Comparison of ENCODE assay signal across 10 cellular contexts in the genomic region with DNA sequence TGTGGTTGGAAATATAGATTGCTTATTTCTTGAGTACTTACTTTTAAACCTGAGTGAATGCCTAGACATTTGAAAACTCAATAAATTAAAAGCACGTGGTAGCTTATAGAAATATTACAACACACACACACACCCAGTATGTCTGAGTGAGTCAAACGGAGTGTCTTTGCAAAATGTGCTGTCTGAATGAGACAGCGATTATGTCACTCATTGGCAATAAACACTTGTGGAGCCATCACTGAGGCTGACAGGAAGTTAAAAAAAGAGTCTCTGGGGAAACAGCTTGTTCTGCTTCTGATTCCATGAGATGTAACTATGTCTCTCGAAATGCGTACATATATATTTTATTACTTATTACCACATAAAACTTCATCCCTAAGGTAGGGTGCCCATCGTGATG. TPM values are rescaled to one million over a fixed set of nuclear protein-coding genes. Genes with fewer than 3 reads are reported as not detected.
DNase-seq lines count a peak whose midpoint lies in the region; ATAC-seq and TF ChIP-seq lines count a peak whose summit lies in the region.
"Had no signal": no experiment of that assay in that cellular context is flagged by ENCODE, and none has a peak within 500 bp of the region (broad histone marks: within the 10 kb centered on the region; RNA-seq: fewer than 3 reads in every experiment).

No MANE protein-coding gene starts in this region.

- TF ChIP-seq POLR2A in IMR-90 (IDR thresholded peaks at IDR 0.05; ENCODE audit: low read depth, low read length), result no peak
- no peak for TF ChIP-seq POLR2A in breast epithelium (IDR thresholded peaks at IDR 0.05)

- no peaks in the 10 kb centered on the region for H3K9me3 Mint-ChIP-seq in CD14-positive monocyte
- H3K9me3 Mint-ChIP-seq in naive B cell, result peaks cover 0 to 2% (median 0%) of the 10 kb centered on the region in 7 donors
- H3K9me3 Mint-ChIP-seq in nephron progenitor cell, result no peaks in the 10 kb centered on the region
- H3K9me3 Mint-ChIP-seq: activated naive CD8-positive, alpha-beta T cell treated with anti-CD3 and anti-CD28 coated beads, Interleukin-2, amount 10 ng/mL, durations not matched to agents 7 days and 5 days had no signal

- H3K4me3 Mint-ChIP-seq in CD14-positive monocyte (no peak overlapping the region), naive B cell (peak overlapping the region in 4 of 8 donors; percentile 11 to 38 (median 15)), nephron progenitor cell (no peak overlapping the region)
- H3K4me3 Mint-ChIP-seq: activated naive CD8-positive, alpha-beta T cell treated with anti-CD3 and anti-CD28 coated beads, Interleukin-2, amount 10 ng/mL, durations not matched to agents 7 days and 5 days had no signal

- in situ Hi-C loops in IMR-90 (cut with MboI; ENCODE audit: low sequenced_read_pairs), result loop anchor here (5.0 kb wide), 1 partner anchor 317 kb away; no protein-coding TSS in a partner anchor

- H3K4me2 ChIP-seq in IMR-90 (ENCODE audit: low read depth, low read length), result no peak overlapping the region

- no peak overlapping the region for H3K18ac ChIP-seq in IMR-90 (ENCODE audit: low read depth, low read length)

- H4K5ac ChIP-seq in IMR-90 (ENCODE audit: low read depth, low read length), result no peak overlapping the region

- peaks cover 37% of the 10 kb centered on the region for H3K4me1 Mint-ChIP-seq in CD14-positive monocyte
- H3K4me1 Mint-ChIP-seq in naive B cell, result peaks cover 14 to 19% (median 18%) of the 10 kb centered on the region in 3 donors
- H3K4me1 Mint-ChIP-seq in nephron progenitor cell, result peaks cover 21% of the 10 kb centered on the region

- H3K4ac ChIP-seq in IMR-90 (ENCODE audit: low read depth, low read length), result no peak overlapping the region

- no peak overlapping the region for H2AFZ ChIP-seq in IMR-90 (replicated peaks; ENCODE audit: low read length, poor library complexity)

- 0 out of 2 replicates have a peak, but pooled peaks cover 2% of the 10 kb centered on the region for H3K27me3 ChIP-seq in IMR-90 (ENCODE audit: control insufficient read depth, insufficient read depth, low read length)
- no peaks in the 10 kb centered on the region for H3K27me3 ChIP-seq in breast epithelium
- no peaks in the 10 kb centered on the region for H3K27me3 ChIP-seq in WERI-Rb-1 (ENCODE audit: insufficient read depth, low read depth, severe bottlenecking)
- H3K27me3 ChIP-seq: SJSA1 had no signal

- DNase-seq in CD14-positive monocyte (ENCODE audit: low spot score) (peak; percentile 80), IMR-90 (peak; percentile 72), breast epithelium (ENCODE audit: low spot score in 2 of 2) (no peak), naive B cell (peak; percentile 58), nephron progenitor cell (no peak), NCI-H526 treated with DMSO at 0.1 percent for 48 hours (lab: John Stamatoyannopoulos, UW) (no peak), WERI-Rb-1 (no peak), COLO829 (ENCODE audit: low spot score) (no peak)
- DNase-seq: activated naive CD8-positive, alpha-beta T cell treated with anti-CD3 and anti-CD28 coated beads, Interleukin-2, amount 10 ng/mL, durations not matched to agents 7 days and 5 days had no signal

- H3K27ac Mint-ChIP-seq in CD14-positive monocyte, result peak overlapping the region; percentile 96 to 98 (median 97)
- H3K27ac Mint-ChIP-seq in naive B cell, result peak overlapping the region; percentile 26 to 88 (median 70)
- H3K27ac Mint-ChIP-seq in nephron progenitor cell, result no peak overlapping the region
- H3K27ac Mint-ChIP-seq: activated naive CD8-positive, alpha-beta T cell treated with anti-CD3 and anti-CD28 coated beads, Interleukin-2, amount 10 ng/mL, durations not matched to agents 7 days and 5 days had no signal

- H3K23ac ChIP-seq in IMR-90 (ENCODE audit: low read depth, low read length), result no peak overlapping the region

- no peaks in the 10 kb centered on the region for H3K79me1 ChIP-seq in IMR-90 (ENCODE audit: low read depth in 1 of 2, low read length in 2 of 2)

- TF ChIP-seq CTCF in CD14-positive monocyte (IDR thresholded peaks at IDR 0.05), result no peak
- no peak for TF ChIP-seq CTCF in IMR-90 (conservative IDR thresholded peaks at IDR 0.05; ENCODE audit: low read depth, low read length)
- TF ChIP-seq CTCF in breast epithelium (IDR thresholded peaks at IDR 0.05), result no peak
- no peak for TF ChIP-seq CTCF in nephron progenitor cell (IDR thresholded peaks at IDR 0.05)
- TF ChIP-seq CTCF in WERI-Rb-1 (IDR thresholded peaks at IDR 0.05; ENCODE audit: low read depth, low read length), result no peak

- no peak overlapping the region for H2BK15ac ChIP-seq in IMR-90 (ENCODE audit: low read depth, low read length)

- H3K27ac ChIP-seq in IMR-90 (ENCODE audit: insufficient read depth, low read length), result no peak overlapping the region
- H3K27ac ChIP-seq in breast epithelium, result peak overlapping the region; percentile 54 to 66
- no peak overlapping the region for H3K27ac ChIP-seq in WERI-Rb-1
- H3K27ac ChIP-seq: SJSA1 had no signal

- ATAC-seq in IMR-90 (ENCODE audit: low read depth), result peak; percentile 11; the same call in 1 of the 2 replicates
- peak; percentile 93 to 94 for ATAC-seq in naive B cell (ENCODE audit: low read depth in 2 of 2)

- WGBS in IMR-90 (ENCODE audit: extremely low coverage in 2 of 2, insufficient read length in 1 of 2), 2 experiments, result no CpG with 5 or more reads among the region's 6 CpGs

- H3K36me3 ChIP-seq in IMR-90 (ENCODE audit: control insufficient read depth, insufficient read depth, low read length) (no peaks in the 10 kb centered on the region; the same call in 1 of the 2 replicates), breast epithelium (no peaks in the 10 kb centered on the region), WERI-Rb-1 (no peaks in the 10 kb centered on the region)
- H3K36me3 ChIP-seq: SJSA1 had no signal

- no peak overlapping the region for H3K4me3 ChIP-seq in IMR-90 (ENCODE audit: insufficient read depth, low read depth, low read length)
- no peak overlapping the region for H3K4me3 ChIP-seq in breast epithelium
- no peak overlapping the region for H3K4me3 ChIP-seq in WERI-Rb-1 (ENCODE audit: low read depth, low read length)
- H3K4me3 ChIP-seq: SJSA1 had no signal

- peaks cover 0 to 2% of the 10 kb centered on the region in 2 donors for H3K36me3 Mint-ChIP-seq in CD14-positive monocyte
- H3K36me3 Mint-ChIP-seq in naive B cell, result no peaks in the 10 kb centered on the region
- no peaks in the 10 kb centered on the region for H3K36me3 Mint-ChIP-seq in nephron progenitor cell (ENCODE audit: low read depth)
- H3K36me3 Mint-ChIP-seq: activated naive CD8-positive, alpha-beta T cell treated with anti-CD3 and anti-CD28 coated beads, Interleukin-2, amount 10 ng/mL, durations not matched to agents 7 days and 5 days had no signal

- H3K9me3 ChIP-seq in IMR-90 (ENCODE audit: control insufficient read depth, insufficient read depth, low read length) (no peaks in the 10 kb centered on the region), breast epithelium (no peaks in the 10 kb centered on the region), WERI-Rb-1 (ENCODE audit: severe bottlenecking) (no peaks in the 10 kb centered on the region)
- H3K9me3 ChIP-seq: SJSA1 had no signal

- BruUV-seq in IMR-90 (replicated peaks; lab: Mats Ljungman, UMichigan), result no TSS peak

- TF ChIP-seq RAD21 in IMR-90 (IDR thresholded peaks at IDR 0.05; ENCODE audit: low read length), result no peak

- H3K9me1 ChIP-seq in IMR-90 (ENCODE audit: insufficient read depth, low read length), result no peaks in the 10 kb centered on the region

- no peaks in the 10 kb centered on the region for H4K20me1 ChIP-seq in IMR-90 (ENCODE audit: insufficient read depth, low read length)

- no peak overlapping the region for H2BK120ac ChIP-seq in IMR-90 (ENCODE audit: low read depth, low read length)

- H2AK5ac ChIP-seq in IMR-90 (ENCODE audit: low read depth, low read length), result no peak overlapping the region

- CTCF ChIA-PET in IMR-90 (lab: Yijun Ruan, JAX), result interaction anchor here (1.0 to 1.2 kb wide), 3 partner anchors 9 to 73 kb away, joined by 3 to 4 read pairs (median 4); no protein-coding TSS in a partner anchor

- H3K56ac ChIP-seq in IMR-90 (ENCODE audit: extremely low read depth, insufficient read depth, low read length), result no peak overlapping the region

- no peak overlapping the region for H3K14ac ChIP-seq in IMR-90 (replicated peaks; ENCODE audit: low read depth, low read length)

- H3K4me1 ChIP-seq in IMR-90 (ENCODE audit: control insufficient read depth, insufficient read depth, low read length), result no peaks in the 10 kb centered on the region
- H3K4me1 ChIP-seq in breast epithelium, result no peaks in the 10 kb centered on the region
- H3K4me1 ChIP-seq: SJSA1 had no signal

- no peak overlapping the region for H4K8ac ChIP-seq in IMR-90 (ENCODE audit: low read depth in 2 of 2, low read length in 2 of 2)

- no peak overlapping the region for H2BK20ac ChIP-seq in IMR-90 (ENCODE audit: low read depth, low read length)

- H2AK9ac ChIP-seq in IMR-90 (replicated peaks; ENCODE audit: low read depth, low read length, poor library complexity), result no peak overlapping the region

- intact Hi-C loops in CD14-positive monocyte (cut with micrococcal nuclease) (loop anchor here in 1 of 2 donors (10.0 kb wide), 1 partner anchor 730 kb away; a partner anchor contains a TSS), IMR-90 (cut with micrococcal nuclease) (no loop called here), breast epithelium (cut with DNase I; ENCODE audit: low total_unique reads) (no loop called here)

- H3K27me3 Mint-ChIP-seq in CD14-positive monocyte (ENCODE audit: low read depth in 3 of 3) (peaks cover 0 to 2% (median 0%) of the 10 kb centered on the region in 3 donors), naive B cell (no peaks in the 10 kb centered on the region), nephron progenitor cell (ENCODE audit: low read depth, poor library complexity) (peaks cover 5% of the 10 kb centered on the region)

- no peak overlapping the region for H2BK5ac ChIP-seq in IMR-90 (ENCODE audit: low read depth, low read length, poor library complexity, severe bottlenecking)

- POLR2A ChIA-PET in IMR-90 (lab: Charles Lee; ENCODE audit: unreplicated experiment), result interaction anchor here (0.7 kb wide), 1 partner anchor 526 kb away, joined by 4 read pairs; no protein-coding TSS in a partner anchor

- dilution Hi-C loops in IMR-90 (cut with HindIII; ENCODE audit: low sequenced_read_pairs, unreplicated experiment), result no loop called here

- H4K91ac ChIP-seq in IMR-90 (ENCODE audit: insufficient read depth, low read depth, low read length), result no peak overlapping the region

- no peak overlapping the region for H3K9ac ChIP-seq in IMR-90 (ENCODE audit: low read depth, low read length)

RNA-seq across cellular contexts. Expression of a gene that starts 22.3 kb away (rescaled TPM):
- polyA plus RNA-seq in CD14-positive monocyte, result 10 to 100 TPM; 26.7 to 48.8 TPM
- total RNA-seq in IMR-90 (2012; rRNA removed), result 31.5 and 41.1 TPM in 2 replicates
- 14.3 and 16.2 TPM in 2 replicates for polyA plus RNA-seq in IMR-90 (2012; rRNA removed)
- 3.5 and 5.8 TPM in 2 replicates for polyA plus RNA-seq in IMR-90 (2012; cell fraction: cytosol; rRNA removed)
- polyA plus RNA-seq in IMR-90 (2012; cell fraction: nucleus; rRNA removed; ENCODE audit: low replicate concordance), result 3.2 and 8.5 TPM in 2 replicates
- total RNA-seq in breast epithelium, result 10 to 100 TPM; 34.1 to 61.5 (median 35.7) TPM
- 10 to 100 TPM; 36.6 to 89.8 (median 71.6) TPM for polyA plus RNA-seq in naive B cell (ENCODE audit: low read depth in 6 of 6)

RNA-seq across cellular contexts. Expression of a gene that starts 32.2 kb away (rescaled TPM):
- polyA plus RNA-seq in CD14-positive monocyte (not detected), IMR-90 (2012; rRNA removed) (not detected in 2 replicates), naive B cell (ENCODE audit: low read depth in 6 of 6) (not detected)
- total RNA-seq in IMR-90 (2012; rRNA removed) (not detected in 2 replicates), breast epithelium (10 to 100 TPM in 2 of 3 donors, not detected in 1; 12.6 to 17.4 TPM)
- polyA plus RNA-seq in IMR-90 (2012; cell fraction: cytosol; rRNA removed), result not detected in 2 replicates
- polyA plus RNA-seq in IMR-90 (2012; cell fraction: nucleus; rRNA removed; ENCODE audit: low replicate concordance), result not detected in 2 replicates
- total RNA-seq: activated naive CD8-positive, alpha-beta T cell treated with anti-CD3 and anti-CD28 coated beads, Interleukin-2, amount 10 ng/mL, durations not matched to agents 7 days and 5 days; SJSA1 had no signal

Comparison
In these comparisons a context has a peak if more than half of its experiments do, and no peak if none do; other contexts are left out.
1. DNase-seq: peak in CD14-positive monocyte (single experiment), IMR-90 (single experiment) and naive B cell (single experiment); none in breast epithelium (0 of 2), nephron progenitor cell (single experiment), NCI-H526 treated with DMSO at 0.1 percent for 48 hours (single experiment), WERI-Rb-1 (single experiment) and COLO829 (single experiment).
2. H3K27ac ChIP-seq: peak in breast epithelium (2 of 2); none in IMR-90 (single experiment) and WERI-Rb-1 (single experiment).